In the genomic region with DNA sequence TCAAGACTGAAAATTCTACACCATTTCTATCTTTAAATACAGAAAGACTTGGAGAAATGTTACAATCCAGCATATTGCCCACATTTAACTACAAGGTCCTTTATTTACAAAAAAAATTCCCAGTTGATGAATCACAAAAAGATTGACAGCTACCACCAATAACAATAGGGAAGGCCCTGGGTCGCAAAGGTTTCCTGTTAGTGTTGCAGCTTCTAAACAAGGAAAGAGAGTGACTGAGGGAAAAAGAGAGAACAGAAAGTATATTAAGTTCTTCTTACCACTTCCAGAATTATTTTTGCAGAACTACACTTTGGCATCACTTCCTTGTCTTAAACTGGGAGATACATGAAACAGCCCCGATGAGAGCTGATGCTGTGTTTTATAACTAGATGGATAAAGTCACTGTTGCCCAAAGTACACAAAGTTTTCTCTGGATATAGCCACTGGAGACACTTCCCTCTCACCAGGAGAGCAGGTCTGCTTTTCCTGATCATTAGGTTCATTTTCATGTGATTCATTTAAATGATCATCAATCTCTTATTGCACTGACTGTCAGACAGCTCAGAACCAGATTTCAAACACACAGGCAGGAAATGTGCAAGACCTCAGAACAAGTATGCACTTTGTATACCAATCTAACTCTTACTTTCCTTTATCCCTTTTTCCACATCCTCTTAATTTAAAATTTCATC, we compare ENCODE assay signal across 10 cellular contexts. TPM values are rescaled to one million over a fixed set of nuclear protein-coding genes. Genes with fewer than 3 reads are reported as not detected.
DNase-seq lines count a peak whose midpoint lies in the region; ATAC-seq, FAIRE-seq and TF ChIP-seq lines count a peak whose summit lies in the region.
"Had no signal": no experiment of that assay in that cellular context is flagged by ENCODE, and none has a peak within 500 bp of the region (broad histone marks: within the 10 kb centered on the region; RNA-seq: fewer than 3 reads in every experiment).

No MANE protein-coding gene starts in this region.

- ATAC-seq in foreskin keratinocyte = peak; percentile 36
- no peak for ATAC-seq in activated T-helper 17 cell treated with anti-CD3 and anti-CD28 coated beads, Interleukin-2, amount 50 U/mL, for 72 hours (replicated peaks)
- ATAC-seq: activated CD4-positive, alpha-beta T cell treated with anti-CD3 and anti-CD28 coated beads for 36 hours had no signal

- H3K27me3 ChIP-seq in foreskin keratinocyte (no peaks in the 10 kb centered on the region), smooth muscle cell (ENCODE audit: low read depth) (no peaks in the 10 kb centered on the region), tibial artery (no peaks in the 10 kb centered on the region)

- CTCF ChIA-PET in HEK293 (lab: Yijun Ruan, JAX) (interaction anchor here (1.0 to 1.4 kb wide), 2 partner anchors 30 to 227 kb away, joined by 3 read pairs; no protein-coding TSS in a partner anchor), RWPE1 (lab: Yijun Ruan, JAX) (interaction anchor here (0.6 kb wide), 1 partner anchor 99 kb away, joined by 3 read pairs; a partner anchor contains a TSS)

- peak overlapping the region; percentile 56 for H3K4me2 ChIP-seq in smooth muscle cell

- no peaks in the 10 kb centered on the region for H3K9me3 ChIP-seq in HEK293 (ENCODE audit: control insufficient read depth, insufficient read depth, low read depth, low read length)
- no peaks in the 10 kb centered on the region for H3K9me3 ChIP-seq in smooth muscle cell (replicated peaks; ENCODE audit: low read depth)
- no peaks in the 10 kb centered on the region for H3K9me3 ChIP-seq in tibial artery

- peaks cover 24 to 39% of the 10 kb centered on the region in 2 experiments for H3K36me3 ChIP-seq in HEK293 (ENCODE audit: control insufficient read depth in 2 of 2, insufficient read depth in 1 of 2, low read length in 2 of 2)
- no peaks in the 10 kb centered on the region for H3K36me3 ChIP-seq in smooth muscle cell (ENCODE audit: low read depth)
- H3K36me3 ChIP-seq in tibial artery = peaks cover 0 to 15% (median 0%) of the 10 kb centered on the region in 3 donors

- H3F3A ChIP-seq in smooth muscle cell (ENCODE audit: low read depth) = peaks cover 4% of the 10 kb centered on the region

- H3K27ac Mint-ChIP-seq in activated T-helper 17 cell treated with anti-CD3 and anti-CD28 coated beads, Interleukin-2, amount 50 U/mL, for 72 hours = no peak overlapping the region
- H3K27ac Mint-ChIP-seq: activated CD4-positive, alpha-beta T cell treated with anti-CD3 and anti-CD28 coated beads for 36 hours; stimulated activated naive CD8-positive, alpha-beta T cell treated with anti-CD3 and anti-CD28 coated beads, Interleukin-15, Interleukin-2, amounts not matched to agents 100 ng/mL and 50 ng/mL, for 24 hours had no signal

- no peak for FAIRE-seq in D721Med (lab: Jason Lieb, UNC)

- no peak overlapping the region for H3K27ac ChIP-seq in HEK293 (ENCODE audit: extremely low read depth, low read depth, low read length)
- no peak overlapping the region for H3K27ac ChIP-seq in RWPE1
- no peak overlapping the region for H3K27ac ChIP-seq in foreskin keratinocyte
- peak overlapping the region; percentile 74 for H3K27ac ChIP-seq in smooth muscle cell (ENCODE audit: low read depth)
- no peak overlapping the region for H3K27ac ChIP-seq in tibial artery

- intact Hi-C loops in tibial artery (cut with DNase I; ENCODE audit: low total_unique reads) = no loop called here

- H3K4me1 Mint-ChIP-seq in activated T-helper 17 cell treated with anti-CD3 and anti-CD28 coated beads, Interleukin-2, amount 50 U/mL, for 72 hours = no peaks in the 10 kb centered on the region
- H3K4me1 Mint-ChIP-seq: activated CD4-positive, alpha-beta T cell treated with anti-CD3 and anti-CD28 coated beads for 36 hours had no signal

- 43% methylated on average over 2 of the region's 2 CpGs for WGBS in smooth muscle cell (ENCODE audit: low lambda C conversion rate)

- DNase-seq in RWPE1 (ENCODE audit: low spot score) (peak; percentile 77), foreskin keratinocyte (peak; percentile 15 to 32), smooth muscle cell (lab: John Stamatoyannopoulos, UW; ENCODE audit: unreplicated experiment) (no peak), tibial artery (no peak), D721Med (ENCODE audit: insufficient read length, low spot score) (no peak)
- no peak for DNase-seq in activated naive CD4-positive, alpha-beta T cell treated with Interleukin-2 at 50 U/mL for 16 hours
- DNase-seq: activated CD4-positive, alpha-beta T cell treated with anti-CD3 and anti-CD28 coated beads for 36 hours had no signal

- POLR2A ChIA-PET in HEK293 (lab: Yijun Ruan, JAX) = no interaction called here
- POLR2A ChIA-PET in RWPE1 (lab: Yijun Ruan, JAX; ENCODE audit: low non-redundant PET) = no interaction called here

- no peak for TF ChIP-seq CTCF in HEK293 (tag by site-specific recombination; IDR thresholded peaks at IDR 0.05)
- TF ChIP-seq CTCF in RWPE1 (conservative IDR thresholded peaks at IDR 0.05; ENCODE audit: low read depth) = no peak
- TF ChIP-seq CTCF in foreskin keratinocyte (conservative IDR thresholded peaks at IDR 0.05) = no peak
- TF ChIP-seq CTCF in smooth muscle cell (IDR thresholded peaks at IDR 0.05; ENCODE audit: borderline replicate concordance, insufficient read depth, poor library complexity, severe bottlenecking) = no peak
- TF ChIP-seq CTCF in tibial artery (IDR thresholded peaks at IDR 0.05) = no peak
- TF ChIP-seq CTCF in D721Med (IDR thresholded peaks at IDR 0.05; ENCODE audit: insufficient read depth, missing control alignments) = no peak

- H3K36me3 Mint-ChIP-seq in activated T-helper 17 cell treated with anti-CD3 and anti-CD28 coated beads, Interleukin-2, amount 50 U/mL, for 72 hours (ENCODE audit: low read depth) = no peaks in the 10 kb centered on the region

- no peaks in the 10 kb centered on the region for H3K79me2 ChIP-seq in smooth muscle cell (ENCODE audit: low read depth)

- no peak overlapping the region for H3K4me3 ChIP-seq in HEK293 (ENCODE audit: low read depth, low read length)
- H3K4me3 ChIP-seq in smooth muscle cell = no peak overlapping the region
- H3K4me3 ChIP-seq in tibial artery = no peak overlapping the region

- H2AFZ ChIP-seq in smooth muscle cell (ENCODE audit: low read depth) = no peak overlapping the region

- no peaks in the 10 kb centered on the region for H3K9me3 Mint-ChIP-seq in activated T-helper 17 cell treated with anti-CD3 and anti-CD28 coated beads, Interleukin-2, amount 50 U/mL, for 72 hours
- H3K9me3 Mint-ChIP-seq: stimulated activated naive CD8-positive, alpha-beta T cell treated with anti-CD3 and anti-CD28 coated beads, Interleukin-15, Interleukin-2, amounts not matched to agents 100 ng/mL and 50 ng/mL, for 24 hours had no signal

- no peaks in the 10 kb centered on the region for H3K27me3 Mint-ChIP-seq in activated T-helper 17 cell treated with anti-CD3 and anti-CD28 coated beads, Interleukin-2, amount 50 U/mL, for 72 hours
- H3K27me3 Mint-ChIP-seq: stimulated activated naive CD8-positive, alpha-beta T cell treated with anti-CD3 and anti-CD28 coated beads, Interleukin-15, Interleukin-2, amounts not matched to agents 100 ng/mL and 50 ng/mL, for 24 hours had no signal

- H3K4me3 Mint-ChIP-seq in activated T-helper 17 cell treated with anti-CD3 and anti-CD28 coated beads, Interleukin-2, amount 50 U/mL, for 72 hours = no peak overlapping the region
- H3K4me3 Mint-ChIP-seq: activated CD4-positive, alpha-beta T cell treated with anti-CD3 and anti-CD28 coated beads for 36 hours; stimulated activated naive CD8-positive, alpha-beta T cell treated with anti-CD3 and anti-CD28 coated beads, Interleukin-15, Interleukin-2, amounts not matched to agents 100 ng/mL and 50 ng/mL, for 24 hours had no signal

- H4K20me1 ChIP-seq in smooth muscle cell (ENCODE audit: low read depth) = no peaks in the 10 kb centered on the region

- H3K4me1 ChIP-seq in HEK293 (ENCODE audit: control insufficient read depth, insufficient read depth, low read length) (peaks cover 6% of the 10 kb centered on the region; the same call in 1 of the 2 replicates), foreskin keratinocyte (peaks cover 14% of the 10 kb centered on the region), smooth muscle cell (ENCODE audit: low read depth) (peaks cover 7% of the 10 kb centered on the region), tibial artery (peaks cover 0 to 9% (median 0%) of the 10 kb centered on the region in 4 donors)

- H3K9ac ChIP-seq in smooth muscle cell (ENCODE audit: low read depth) = no peak overlapping the region

TF ChIP-seq in HEK293, 187 proteins besides CTCF, POLR2A, EP300 and RAD21:
- TF ChIP-seq PRDM1 (tag by site-specific recombination; IDR thresholded peaks at IDR 0.05) = peak; percentile 39; the same call in 1 of the 2 replicates
- no peak for TF ChIP-seq KLF7 (tag by site-specific recombination; IDR thresholded peaks at IDR 0.05; ENCODE audit: borderline replicate concordance)

RNA-seq across cellular contexts. Expression of a gene that starts 57.0 kb away (rescaled TPM):
- total RNA-seq in foreskin keratinocyte (19.0 and 21.5 TPM in 2 replicates), smooth muscle cell (4.8 and 39.2 TPM in 2 replicates)
- polyA plus RNA-seq in foreskin keratinocyte (8.1 and 8.3 TPM in 2 replicates), smooth muscle cell (1.3 and 4.4 TPM in 2 replicates)
- total RNA-seq in activated T-helper 17 cell treated with anti-CD3 and anti-CD28 coated beads, Interleukin-2, amount 50 U/mL, for 72 hours = under 1 TPM; 0.13 to 0.28 TPM

Comparison
In these comparisons a context has a peak if more than half of its experiments do, and no peak if none do; other contexts are left out.
1. DNase-seq: peak in RWPE1 (single experiment) and foreskin keratinocyte (2 of 2); none in smooth muscle cell (single experiment), tibial artery (0 of 2), activated naive CD4-positive, alpha-beta T cell treated with Interleukin-2 at 50 U/mL for 16 hours (single experiment) and D721Med (single experiment).